16 cellular contexts compared by ENCODE assay signal in the genomic region with DNA sequence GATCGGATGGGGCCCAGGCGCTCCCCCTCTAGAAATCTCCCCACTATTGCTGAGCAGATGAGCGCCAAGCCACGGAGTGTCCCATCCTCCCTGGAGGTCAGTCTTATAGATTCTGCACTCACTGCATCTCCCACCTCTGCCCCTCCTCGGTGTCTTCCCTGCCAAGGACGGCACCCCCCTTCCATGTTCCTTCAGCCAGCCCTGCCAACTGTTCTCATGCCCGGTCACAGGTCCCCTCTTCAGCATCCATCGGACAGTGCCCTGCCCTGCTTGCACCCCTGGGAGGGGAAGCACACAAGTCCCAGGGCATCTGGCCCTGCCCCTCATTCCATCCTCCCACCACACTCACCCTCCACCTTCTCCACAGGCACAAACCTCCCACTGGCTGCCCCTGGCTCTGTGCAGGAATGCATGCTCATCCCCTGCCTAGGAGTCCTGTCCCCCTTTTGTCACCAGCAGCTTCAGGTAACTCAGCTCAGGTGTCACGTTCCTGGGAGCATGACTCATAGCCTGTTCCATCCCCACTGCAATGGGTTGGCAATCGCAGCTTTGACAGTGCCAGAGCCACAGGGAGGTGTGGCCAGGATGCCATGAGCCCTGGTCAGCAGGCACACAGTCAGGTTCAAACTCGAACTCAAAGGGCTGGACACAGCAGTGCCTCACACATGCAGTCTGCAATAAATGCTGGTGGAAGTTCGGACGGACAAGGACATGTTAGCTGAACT.
"Had no signal": no experiment of that assay in that cellular context is flagged by ENCODE, and none has a peak within 500 bp of the region (broad histone marks: within the 10 kb centered on the region; RNA-seq: fewer than 3 reads in every experiment).

No MANE protein-coding gene starts in this region.

- H2AFZ ChIP-seq: neural progenitor cell had no signal

- ATAC-seq: body of pancreas, esophagus mucosa had no signal

- H3K4me3 Mint-ChIP-seq: activated CD4-positive, alpha-beta T cell treated with anti-CD3 and anti-CD28 coated beads, Interleukin-2, amount 10 ng/mL, durations not matched to agents 7 days and 5 days; activated naive CD8-positive, alpha-beta T cell treated with anti-CD3 and anti-CD28 coated beads for 36 hours; activated T-helper 1 cell treated with anti-CD3 and anti-CD28 coated beads, Interleukin-12 subunit alpha, Interleukin-12 subunit beta, Interleukin-2, Interleukin-4 antibody, amounts not matched to agents 30 ng/mL and 10 ng/mL and 1 ng/mL, durations not matched to agents 14 hours and 24 hours and 36 hours; neural progenitor cell had no signal

- H3K9me3 ChIP-seq: body of pancreas, tibial nerve had no signal

- DNase-seq: activated CD4-positive, alpha-beta T cell treated with anti-CD3 and anti-CD28 coated beads, Interleukin-2, amount 10 ng/mL, durations not matched to agents 7 days and 5 days; activated CD8-positive, alpha-beta memory T cell treated with anti-CD3 and anti-CD28 coated beads for 24 hours; activated naive CD8-positive, alpha-beta T cell treated with anti-CD3 and anti-CD28 coated beads for 36 hours; amygdala; body of pancreas; caudate nucleus; hypothalamus; stimulated activated CD4-positive, alpha-beta T cell treated with anti-CD3 and anti-CD28 coated beads, Interleukin-15, amount 100 ng/mL, for 24 hours; stimulated activated CD4-positive, alpha-beta T cell treated with anti-CD3 and anti-CD28 coated beads, Interleukin-4, amount 100 ng/mL, for 1 hour; stimulated activated naive CD4-positive, alpha-beta T cell treated with Interleukin-2 at 50 U/mL for 16 hours; substantia nigra had no signal

- H3K36me3 Mint-ChIP-seq: activated naive CD8-positive, alpha-beta T cell treated with anti-CD3 and anti-CD28 coated beads for 36 hours; neural progenitor cell had no signal

- H3K9me3 Mint-ChIP-seq: activated CD4-positive, alpha-beta T cell treated with anti-CD3 and anti-CD28 coated beads, Interleukin-2, amount 10 ng/mL, durations not matched to agents 7 days and 5 days; activated naive CD8-positive, alpha-beta T cell treated with anti-CD3 and anti-CD28 coated beads for 36 hours; activated T-helper 1 cell treated with anti-CD3 and anti-CD28 coated beads, Interleukin-12 subunit alpha, Interleukin-12 subunit beta, Interleukin-2, Interleukin-4 antibody, amounts not matched to agents 30 ng/mL and 10 ng/mL and 1 ng/mL, durations not matched to agents 14 hours and 24 hours and 36 hours; neural progenitor cell had no signal

- H3K27me3 ChIP-seq: body of pancreas, neural progenitor cell, tibial nerve had no signal

- H3K36me3 ChIP-seq: neural progenitor cell, tibial nerve had no signal

- H3K9ac ChIP-seq: neural progenitor cell had no signal

- H3K27ac ChIP-seq: body of pancreas, neural progenitor cell, tibial nerve had no signal

- H3K4me1 Mint-ChIP-seq: activated CD4-positive, alpha-beta T cell treated with anti-CD3 and anti-CD28 coated beads, Interleukin-2, amount 10 ng/mL, durations not matched to agents 7 days and 5 days; activated naive CD8-positive, alpha-beta T cell treated with anti-CD3 and anti-CD28 coated beads for 36 hours had no signal

- H3K4me3 ChIP-seq: body of pancreas, lung, neural progenitor cell, tibial nerve had no signal

- H3K4me1 ChIP-seq: body of pancreas, neural progenitor cell, tibial nerve had no signal

- H3K27me3 Mint-ChIP-seq: activated CD4-positive, alpha-beta T cell treated with anti-CD3 and anti-CD28 coated beads, Interleukin-2, amount 10 ng/mL, durations not matched to agents 7 days and 5 days had no signal

- H3K4me2 ChIP-seq: neural progenitor cell had no signal

- H3K27ac Mint-ChIP-seq: activated CD4-positive, alpha-beta T cell treated with anti-CD3 and anti-CD28 coated beads, Interleukin-2, amount 10 ng/mL, durations not matched to agents 7 days and 5 days; activated naive CD8-positive, alpha-beta T cell treated with anti-CD3 and anti-CD28 coated beads for 36 hours; activated T-helper 1 cell treated with anti-CD3 and anti-CD28 coated beads, Interleukin-12 subunit alpha, Interleukin-12 subunit beta, Interleukin-2, Interleukin-4 antibody, amounts not matched to agents 30 ng/mL and 10 ng/mL and 1 ng/mL, durations not matched to agents 14 hours and 24 hours and 36 hours; neural progenitor cell had no signal
